In the genomic region with DNA sequence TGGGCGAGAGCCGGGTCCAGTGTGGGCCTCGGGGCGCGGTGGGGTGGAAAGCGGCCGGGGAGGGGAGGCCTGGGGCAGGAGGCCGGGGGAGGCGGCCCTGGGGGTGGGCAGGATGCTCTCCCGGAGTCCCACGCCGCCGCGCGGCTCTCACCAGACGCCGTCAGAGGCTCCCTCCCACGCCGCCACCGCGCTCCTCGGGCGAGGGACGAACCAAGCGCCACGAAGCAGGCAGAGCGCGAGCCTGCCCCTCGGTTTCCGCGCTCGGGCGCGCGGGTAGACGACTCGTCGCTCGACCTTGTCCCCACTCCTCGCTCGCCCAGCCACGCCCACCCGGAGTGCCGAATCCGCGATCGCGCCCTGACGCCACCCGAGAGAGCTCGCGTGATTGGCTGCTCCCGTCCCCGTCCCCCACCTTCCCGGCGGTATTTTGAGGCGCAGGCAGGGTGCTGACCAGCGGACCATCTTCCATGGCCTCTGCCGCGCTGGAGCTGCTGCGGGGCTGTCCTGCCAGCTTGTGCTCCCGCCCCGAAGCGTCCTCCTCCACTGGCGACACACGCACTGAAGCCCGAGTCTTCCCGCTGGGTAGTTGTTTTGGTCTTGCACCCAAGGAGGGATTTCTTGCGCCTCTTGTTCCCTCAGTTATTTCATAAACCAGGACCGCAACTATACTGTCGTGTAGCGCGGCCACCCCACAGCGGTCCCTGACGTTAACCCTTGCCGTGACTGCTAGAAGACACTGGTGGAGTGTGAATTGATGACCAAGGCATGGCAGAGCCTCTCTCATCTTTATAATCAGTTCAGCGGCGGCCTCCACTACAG, we compare ENCODE assay signal across 1 cellular context.
TF ChIP-seq lines count a peak whose summit lies in the region.

A gene with protein sequence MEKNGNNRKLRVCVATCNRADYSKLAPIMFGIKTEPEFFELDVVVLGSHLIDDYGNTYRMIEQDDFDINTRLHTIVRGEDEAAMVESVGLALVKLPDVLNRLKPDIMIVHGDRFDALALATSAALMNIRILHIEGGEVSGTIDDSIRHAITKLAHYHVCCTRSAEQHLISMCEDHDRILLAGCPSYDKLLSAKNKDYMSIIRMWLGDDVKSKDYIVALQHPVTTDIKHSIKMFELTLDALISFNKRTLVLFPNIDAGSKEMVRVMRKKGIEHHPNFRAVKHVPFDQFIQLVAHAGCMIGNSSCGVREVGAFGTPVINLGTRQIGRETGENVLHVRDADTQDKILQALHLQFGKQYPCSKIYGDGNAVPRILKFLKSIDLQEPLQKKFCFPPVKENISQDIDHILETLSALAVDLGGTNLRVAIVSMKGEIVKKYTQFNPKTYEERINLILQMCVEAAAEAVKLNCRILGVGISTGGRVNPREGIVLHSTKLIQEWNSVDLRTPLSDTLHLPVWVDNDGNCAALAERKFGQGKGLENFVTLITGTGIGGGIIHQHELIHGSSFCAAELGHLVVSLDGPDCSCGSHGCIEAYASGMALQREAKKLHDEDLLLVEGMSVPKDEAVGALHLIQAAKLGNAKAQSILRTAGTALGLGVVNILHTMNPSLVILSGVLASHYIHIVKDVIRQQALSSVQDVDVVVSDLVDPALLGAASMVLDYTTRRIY (minus strand): TSS at position 279 of the 819 bp plus-strand sequence. CDS start 9,093 bp downstream, outside the sequence.

TF ChIP-seq in K562, 482 proteins besides CTCF, POLR2A, EP300 and RAD21 (continued from another document and continues in another):
- TF ChIP-seq POLR2G (IDR thresholded peaks at IDR 0.05; ENCODE audit: low read depth, low read length) = peak; percentile 97
- 0 out of 2 replicates have a peak, but pooled peaks have one; percentile 6 for TF ChIP-seq NCOR1 (IDR thresholded peaks at IDR 0.05)
- no peak for TF ChIP-seq ZNF79 (CRISPR knock-in tag; IDR thresholded peaks at IDR 0.05; ENCODE audit: low read depth)
- TF ChIP-seq MEF2D (tag; conservative IDR thresholded peaks at IDR 0.05; ENCODE audit: low read depth) = no peak
- TF ChIP-seq ARID4B (CRISPR knock-in tag; IDR thresholded peaks at IDR 0.05) = peak; percentile 21; the same call in 1 of the 2 replicates
- no peak for TF ChIP-seq TEAD1 (CRISPR knock-in tag; IDR thresholded peaks at IDR 0.05)
- no peak for TF ChIP-seq NCOA6 (IDR thresholded peaks at IDR 0.05)
- peak; percentile 66 for TF ChIP-seq MAX (CRISPR knock-in tag; IDR thresholded peaks at IDR 0.05)
- peak; percentile 71 for TF ChIP-seq RNF2 (IDR thresholded peaks at IDR 0.05)
- peak; percentile 82 for TF ChIP-seq ZBTB12 (CRISPR knock-in tag; IDR thresholded peaks at IDR 0.05)
- TF ChIP-seq STAG1 (CRISPR knock-in tag; IDR thresholded peaks at IDR 0.05; ENCODE audit: borderline replicate concordance) = no peak
- TF ChIP-seq ATF1 (CRISPR knock-in tag; IDR thresholded peaks at IDR 0.05) = peak; percentile 69
- peak; percentile 92 for TF ChIP-seq ATF1 (tag; IDR thresholded peaks at IDR 0.05)
- TF ChIP-seq CBFA2T3 (IDR thresholded peaks at IDR 0.05) = no peak
- no peak for TF ChIP-seq SMARCE1 (IDR thresholded peaks at IDR 0.05)
- peak; percentile 63; the same call in 1 of the 2 replicates for TF ChIP-seq GTF2F1 (IDR thresholded peaks at IDR 0.05; ENCODE audit: low read depth, low read length)
- no peak for TF ChIP-seq HOXB6 (CRISPR knock-in tag; IDR thresholded peaks at IDR 0.05; ENCODE audit: borderline replicate concordance)
- no peak for TF ChIP-seq PTTG1 (tag; IDR thresholded peaks at IDR 0.05; ENCODE audit: low read depth)
- TF ChIP-seq ZNF507 (tag; conservative IDR thresholded peaks at IDR 0.05) = no peak
- TF ChIP-seq NR1H2 (CRISPR knock-in tag; IDR thresholded peaks at IDR 0.05) = 0 out of 2 replicates have a peak, but pooled peaks have one; percentile 40
- peak; percentile 68 for TF ChIP-seq NCOA4 (IDR thresholded peaks at IDR 0.05; ENCODE audit: partially characterized antibody)
- 0 out of 2 replicates have a peak, but pooled peaks have one; percentile 47 for TF ChIP-seq ETV5 (CRISPR knock-in tag; IDR thresholded peaks at IDR 0.05; ENCODE audit: low read depth)
- TF ChIP-seq, protein P1, sequence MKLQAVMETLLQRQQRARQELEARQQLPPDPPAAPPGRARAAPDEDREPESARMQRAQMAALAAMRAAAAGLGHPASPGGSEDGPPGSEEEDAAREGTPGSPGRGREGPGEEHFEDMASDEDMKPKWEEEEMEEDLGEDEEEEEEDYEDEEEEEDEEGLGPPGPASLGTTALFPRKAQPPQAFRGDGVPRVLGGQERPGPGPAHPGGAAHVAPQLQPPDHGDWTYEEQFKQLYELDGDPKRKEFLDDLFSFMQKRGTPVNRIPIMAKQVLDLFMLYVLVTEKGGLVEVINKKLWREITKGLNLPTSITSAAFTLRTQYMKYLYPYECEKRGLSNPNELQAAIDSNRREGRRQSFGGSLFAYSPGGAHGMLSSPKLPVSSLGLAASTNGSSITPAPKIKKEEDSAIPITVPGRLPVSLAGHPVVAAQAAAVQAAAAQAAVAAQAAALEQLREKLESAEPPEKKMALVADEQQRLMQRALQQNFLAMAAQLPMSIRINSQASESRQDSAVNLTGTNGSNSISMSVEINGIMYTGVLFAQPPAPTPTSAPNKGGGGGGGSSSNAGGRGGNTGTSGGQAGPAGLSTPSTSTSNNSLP (IDR thresholded peaks at IDR 0.05; ENCODE audit: borderline replicate concordance, low read depth, low read length) = no peak
- TF ChIP-seq RBM25 (IDR thresholded peaks at IDR 0.05; ENCODE audit: low read depth, low read length, severe bottlenecking) = peak; percentile 44
- no peak for TF ChIP-seq FOXP1 (CRISPR knock-in tag; IDR thresholded peaks at IDR 0.05)
- peak; percentile 73; the same call in 1 of the 2 replicates for TF ChIP-seq TOE1 (IDR thresholded peaks at IDR 0.05; ENCODE audit: borderline replicate concordance)
- TF ChIP-seq TOE1 (CRISPR knock-in tag; IDR thresholded peaks at IDR 0.05; ENCODE audit: borderline replicate concordance, low read depth) = no peak
- 0 out of 4 replicates have a peak, but pooled peaks of 1 of the 2 experiments have one; percentile 13 for TF ChIP-seq KDM4B (IDR thresholded peaks at IDR 0.05; ENCODE audit: borderline replicate concordance in 2 of 2, low read depth in 1 of 2)
- peak; percentile 65 for TF ChIP-seq PKNOX1 (IDR thresholded peaks at IDR 0.05)
- TF ChIP-seq, protein P2, sequence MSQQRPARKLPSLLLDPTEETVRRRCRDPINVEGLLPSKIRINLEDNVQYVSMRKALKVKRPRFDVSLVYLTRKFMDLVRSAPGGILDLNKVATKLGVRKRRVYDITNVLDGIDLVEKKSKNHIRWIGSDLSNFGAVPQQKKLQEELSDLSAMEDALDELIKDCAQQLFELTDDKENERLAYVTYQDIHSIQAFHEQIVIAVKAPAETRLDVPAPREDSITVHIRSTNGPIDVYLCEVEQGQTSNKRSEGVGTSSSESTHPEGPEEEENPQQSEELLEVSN (IDR thresholded peaks at IDR 0.05; ENCODE audit: borderline replicate concordance in 1 of 2, extremely low read depth in 1 of 2, insufficient read depth in 1 of 2, insufficient read length in 1 of 2, low read depth in 1 of 2, low read length in 1 of 2, poor library complexity in 1 of 2, severe bottlenecking in 1 of 2) = peak; percentile 78 to 79
- TF ChIP-seq, protein P3, sequence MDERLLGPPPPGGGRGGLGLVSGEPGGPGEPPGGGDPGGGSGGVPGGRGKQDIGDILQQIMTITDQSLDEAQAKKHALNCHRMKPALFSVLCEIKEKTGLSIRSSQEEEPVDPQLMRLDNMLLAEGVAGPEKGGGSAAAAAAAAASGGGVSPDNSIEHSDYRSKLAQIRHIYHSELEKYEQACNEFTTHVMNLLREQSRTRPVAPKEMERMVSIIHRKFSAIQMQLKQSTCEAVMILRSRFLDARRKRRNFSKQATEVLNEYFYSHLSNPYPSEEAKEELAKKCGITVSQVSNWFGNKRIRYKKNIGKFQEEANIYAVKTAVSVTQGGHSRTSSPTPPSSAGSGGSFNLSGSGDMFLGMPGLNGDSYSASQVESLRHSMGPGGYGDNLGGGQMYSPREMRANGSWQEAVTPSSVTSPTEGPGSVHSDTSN (CRISPR knock-in tag; IDR thresholded peaks at IDR 0.05; ENCODE audit: low read depth) = no peak
- TF ChIP-seq, protein P3 (tag; conservative IDR thresholded peaks at IDR 0.05; ENCODE audit: low read depth) = no peak
- TF ChIP-seq, protein P4, sequence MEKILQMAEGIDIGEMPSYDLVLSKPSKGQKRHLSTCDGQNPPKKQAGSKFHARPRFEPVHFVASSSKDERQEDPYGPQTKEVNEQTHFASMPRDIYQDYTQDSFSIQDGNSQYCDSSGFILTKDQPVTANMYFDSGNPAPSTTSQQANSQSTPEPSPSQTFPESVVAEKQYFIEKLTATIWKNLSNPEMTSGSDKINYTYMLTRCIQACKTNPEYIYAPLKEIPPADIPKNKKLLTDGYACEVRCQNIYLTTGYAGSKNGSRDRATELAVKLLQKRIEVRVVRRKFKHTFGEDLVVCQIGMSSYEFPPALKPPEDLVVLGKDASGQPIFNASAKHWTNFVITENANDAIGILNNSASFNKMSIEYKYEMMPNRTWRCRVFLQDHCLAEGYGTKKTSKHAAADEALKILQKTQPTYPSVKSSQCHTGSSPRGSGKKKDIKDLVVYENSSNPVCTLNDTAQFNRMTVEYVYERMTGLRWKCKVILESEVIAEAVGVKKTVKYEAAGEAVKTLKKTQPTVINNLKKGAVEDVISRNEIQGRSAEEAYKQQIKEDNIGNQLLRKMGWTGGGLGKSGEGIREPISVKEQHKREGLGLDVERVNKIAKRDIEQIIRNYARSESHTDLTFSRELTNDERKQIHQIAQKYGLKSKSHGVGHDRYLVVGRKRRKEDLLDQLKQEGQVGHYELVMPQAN (IDR thresholded peaks at IDR 0.05; ENCODE audit: borderline replicate concordance) = no peak
- TF ChIP-seq FOXK1 (CRISPR knock-in tag; IDR thresholded peaks at IDR 0.05; ENCODE audit: borderline replicate concordance) = no peak
- peak; percentile 48; the same call in 1 of the 2 replicates for TF ChIP-seq GABPB1 (CRISPR knock-in tag; IDR thresholded peaks at IDR 0.05)
- TF ChIP-seq ZNF75A (CRISPR knock-in tag; IDR thresholded peaks at IDR 0.05) = no peak
- TF ChIP-seq CBFB (CRISPR knock-in tag; IDR thresholded peaks at IDR 0.05) = no peak
- TF ChIP-seq, protein P5, sequence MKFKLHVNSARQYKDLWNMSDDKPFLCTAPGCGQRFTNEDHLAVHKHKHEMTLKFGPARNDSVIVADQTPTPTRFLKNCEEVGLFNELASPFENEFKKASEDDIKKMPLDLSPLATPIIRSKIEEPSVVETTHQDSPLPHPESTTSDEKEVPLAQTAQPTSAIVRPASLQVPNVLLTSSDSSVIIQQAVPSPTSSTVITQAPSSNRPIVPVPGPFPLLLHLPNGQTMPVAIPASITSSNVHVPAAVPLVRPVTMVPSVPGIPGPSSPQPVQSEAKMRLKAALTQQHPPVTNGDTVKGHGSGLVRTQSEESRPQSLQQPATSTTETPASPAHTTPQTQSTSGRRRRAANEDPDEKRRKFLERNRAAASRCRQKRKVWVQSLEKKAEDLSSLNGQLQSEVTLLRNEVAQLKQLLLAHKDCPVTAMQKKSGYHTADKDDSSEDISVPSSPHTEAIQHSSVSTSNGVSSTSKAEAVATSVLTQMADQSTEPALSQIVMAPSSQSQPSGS (CRISPR knock-in tag; IDR thresholded peaks at IDR 0.05) = no peak
- TF ChIP-seq ZEB2 (IDR thresholded peaks at IDR 0.05) = no peak
